In genomic region chr1:20785907-20786309, GRCh38 we compare ENCODE assay signal across 8 cellular contexts. TPM values are rescaled to one million over a fixed set of nuclear protein-coding genes. Genes with fewer than 3 reads are reported as not detected.
DNase-seq lines count a peak whose midpoint lies in the region; ATAC-seq and TF ChIP-seq lines count a peak whose summit lies in the region.

No MANE protein-coding gene starts in this region.

- no peaks in the 10 kb centered on the region for H3K9me2 ChIP-seq in GM23338 (ENCODE audit: insufficient read depth)

- no peak for TF ChIP-seq POLR2A in sigmoid colon (IDR thresholded peaks at IDR 0.05)

- POLR2A ChIA-PET in Caco-2 (lab: Charles Lee): interaction anchor here (0.6 to 1.5 kb wide), 6 partner anchors 14 to 390 kb away, joined by 3 to 6 read pairs (median 4); no protein-coding TSS in a partner anchor

- peak overlapping the region; percentile 95 for H3K27ac Mint-ChIP-seq in Caco-2 (ENCODE audit: unreplicated experiment)
- peak overlapping the region; percentile 97 for H3K27ac Mint-ChIP-seq in GM23338
- H3K27ac Mint-ChIP-seq in T-helper 17 cell: peak overlapping the region; percentile 96

- peak overlapping the region; percentile 99 for H3K4me3 ChIP-seq in Caco-2 (ENCODE audit: low read depth, low read length)
- peak overlapping the region; percentile 95 for H3K4me3 ChIP-seq in GM23338
- peak overlapping the region; percentile 88 to 90 for H3K4me3 ChIP-seq in foreskin fibroblast (ENCODE audit: low read depth in 1 of 2, low read length in 2 of 2)
- peak overlapping the region; percentile 81 to 98 (median 93) for H3K4me3 ChIP-seq in sigmoid colon

- H3K4me1 Mint-ChIP-seq in Caco-2 (ENCODE audit: low read depth, unreplicated experiment) (no peaks in the 10 kb centered on the region), GM23338 (peaks cover 16% of the 10 kb centered on the region), T-helper 17 cell (peaks cover 29% of the 10 kb centered on the region)

- peaks cover 38% of the 10 kb centered on the region for H4K20me1 ChIP-seq in GM23338 (replicated peaks; ENCODE audit: insufficient read depth)

- no peaks in the 10 kb centered on the region for H3K36me3 ChIP-seq in Caco-2 (ENCODE audit: control insufficient read depth, insufficient read depth, low read length)
- H3K36me3 ChIP-seq in GM23338 (ENCODE audit: insufficient read depth): no peaks in the 10 kb centered on the region
- H3K36me3 ChIP-seq in sigmoid colon: no peaks in the 10 kb centered on the region

- H3K27ac ChIP-seq in GM23338 (ENCODE audit: low read depth) (peak overlapping the region; percentile 95), sigmoid colon (peak overlapping the region; percentile 96 to 100 (median 99))

- intact Hi-C loops in Caco-2 (cut with micrococcal nuclease; ENCODE audit: unreplicated experiment): loop anchor here (10.0 kb wide), 3 partner anchors 59 to 389 kb away; partner anchors contain the start of gene EIF4G3
- intact Hi-C loops in sigmoid colon (cut with DNase I): loop anchor here (2.0 to 10.0 kb wide), 3 partner anchors 89 to 559 kb away; partner anchors contain the start of gene EIF4G3

- H3K79me2 ChIP-seq in GM23338 (replicated peaks; ENCODE audit: insufficient read depth): peaks cover 53% of the 10 kb centered on the region

- H3F3A ChIP-seq in GM23338 (replicated peaks; ENCODE audit: low read depth): peaks cover 19% of the 10 kb centered on the region

- CTCF ChIA-PET in Caco-2 (lab: Charles Lee): interaction anchor here (0.8 to 1.3 kb wide), 3 partner anchors 89 to 409 kb away, joined by 3 to 6 read pairs (median 5); no protein-coding TSS in a partner anchor

- no peaks in the 10 kb centered on the region for H3K27me3 ChIP-seq in Caco-2 (replicated peaks; ENCODE audit: control insufficient read depth, insufficient read depth, low read length)
- no peaks in the 10 kb centered on the region for H3K27me3 ChIP-seq in GM23338 (ENCODE audit: insufficient read depth)
- no peaks in the 10 kb centered on the region for H3K27me3 ChIP-seq in sigmoid colon

- H3K4me3 Mint-ChIP-seq in Caco-2 (ENCODE audit: unreplicated experiment) (peak overlapping the region; percentile 98), GM23338 (peak overlapping the region; percentile 100), T-helper 17 cell (peak overlapping the region; percentile 99)

- TF ChIP-seq EP300 in sigmoid colon (IDR thresholded peaks at IDR 0.05): no peak

- H3K4me1 ChIP-seq in Caco-2: peaks cover 5% of the 10 kb centered on the region
- peaks cover 19% of the 10 kb centered on the region for H3K4me1 ChIP-seq in GM23338 (ENCODE audit: insufficient read depth)
- peaks cover 0 to 57% (median 37%) of the 10 kb centered on the region in 4 donors for H3K4me1 ChIP-seq in sigmoid colon

- H3K36me3 Mint-ChIP-seq in Caco-2 (ENCODE audit: insufficient read depth, unreplicated experiment) (peaks cover 34% of the 10 kb centered on the region), GM23338 (ENCODE audit: low read depth) (no peaks in the 10 kb centered on the region; the same call in 2 of the 3 replicates), T-helper 17 cell (ENCODE audit: low read depth) (no peaks in the 10 kb centered on the region)

- WGBS in sigmoid colon, 2 donors: 0% methylated on average over 20 of the region's 20 CpGs

- H3K27me3 Mint-ChIP-seq in Caco-2 (ENCODE audit: insufficient read depth, unreplicated experiment) (no peaks in the 10 kb centered on the region), GM23338 (ENCODE audit: insufficient read depth, low read depth, poor library complexity) (peaks cover 13% of the 10 kb centered on the region), T-helper 17 cell (no peaks in the 10 kb centered on the region)

- BruUV-seq in Caco-2 (replicated peaks; lab: Mats Ljungman, UMichigan): no TSS peak

- DNase-seq in Caco-2 (no peak), GM23338 (ENCODE audit: low spot score) (no peak), T-helper 17 cell (peak in 1 of 3 donors; percentile 12), foreskin fibroblast (peak in 1 of 2 donors; percentile 36), sigmoid colon (no peak), NCI-H2081 (lab: John Stamatoyannopoulos, UW) (no peak), cerebellar nuclear complex (lab: John Stamatoyannopoulos, UW) (no peak)

- peak overlapping the region; percentile 97 for H3K4me2 ChIP-seq in GM23338

- no peak for ATAC-seq in GM23338
- peak; percentile 14 for ATAC-seq in T-helper 17 cell
- ATAC-seq in HG02938 (IDR thresholded peaks at IDR 0.05; ENCODE audit: unreplicated experiment): no peak

- H3K9me3 ChIP-seq in Caco-2: no peaks in the 10 kb centered on the region
- H3K9me3 ChIP-seq in T-helper 17 cell (ENCODE audit: control insufficient read depth, low read length, poor library complexity, severe bottlenecking): no peaks in the 10 kb centered on the region
- H3K9me3 ChIP-seq in sigmoid colon: no peaks in the 10 kb centered on the region

- TF ChIP-seq CTCF in Caco-2 (IDR thresholded peaks at IDR 0.05; ENCODE audit: insufficient read depth in 1 of 2, low read depth in 1 of 2, low read length in 1 of 2, severe bottlenecking in 1 of 2, unreplicated experiment in 1 of 2): no peak
- TF ChIP-seq CTCF in GM23338 (conservative IDR thresholded peaks at IDR 0.05; ENCODE audit: low read depth in 2 of 2): no peak
- TF ChIP-seq CTCF in foreskin fibroblast (IDR thresholded peaks at IDR 0.05; ENCODE audit: low read depth, low read length): no peak
- no peak for TF ChIP-seq CTCF in sigmoid colon (IDR thresholded peaks at IDR 0.05)

- peak overlapping the region; percentile 80 for H2AFZ ChIP-seq in GM23338

- H3K9me3 Mint-ChIP-seq in Caco-2 (ENCODE audit: unreplicated experiment) (no peaks in the 10 kb centered on the region), GM23338 (no peaks in the 10 kb centered on the region)

TF ChIP-seq in GM23338, 12 proteins besides CTCF, POLR2A, EP300 and RAD21 (continues in another document):
- TF ChIP-seq EZH2phosphoT487 (IDR thresholded peaks at IDR 0.05; ENCODE audit: unreplicated experiment) (no peak), POLR2AphosphoS5 (IDR thresholded peaks at IDR 0.05; ENCODE audit: low read depth) (no peak), STAT1 (IDR thresholded peaks at IDR 0.05; ENCODE audit: unreplicated experiment) (no peak)

RNA-seq across cellular contexts. Expression of gene HP1BP3, which starts 1.2 kb away (rescaled TPM):
- total RNA-seq in Caco-2 (2022) (222 and 240 TPM in 2 replicates), T-helper 17 cell (100 to 1,000 TPM; 210 to 230 TPM), sigmoid colon (100 to 1,000 TPM; 158 to 269 (median 200) TPM)
- total RNA-seq in GM23338 (2014; rRNA removed; shearing (Covaris generic)): 85.5 and 89.1 TPM in 2 replicates
- polyA plus RNA-seq in GM23338 (2016; fragmentation: Nextera tagmentation; extraction: Ambion mirVana) (112 and 117 TPM in 2 replicates), sigmoid colon (100 to 1,000 TPM in 1 of 3 donors, 10 to 100 TPM in 2; 54.6 to 117 (median 91.3) TPM)

RNA-seq across cellular contexts. Expression of gene SH2D5, which starts 53.4 kb away (rescaled TPM):
- 2.8 and 3.5 TPM in 2 replicates for total RNA-seq in Caco-2 (2022)
- total RNA-seq in GM23338 (2014; rRNA removed; shearing (Covaris generic)): 24.8 and 29.2 TPM in 2 replicates
- polyA plus RNA-seq in GM23338 (2016; fragmentation: Nextera tagmentation; extraction: Ambion mirVana): 4.6 and 5.0 TPM in 2 replicates
- not detected for total RNA-seq in T-helper 17 cell
- total RNA-seq in sigmoid colon: under 1 TPM in 3 of 4 donors, not detected in 1; 0.14 to 0.55 (median 0.36) TPM
- polyA plus RNA-seq in sigmoid colon: under 1 TPM in 2 of 3 donors, not detected in 1; under 0.01 to 0.09 TPM
